In the genomic region with DNA sequence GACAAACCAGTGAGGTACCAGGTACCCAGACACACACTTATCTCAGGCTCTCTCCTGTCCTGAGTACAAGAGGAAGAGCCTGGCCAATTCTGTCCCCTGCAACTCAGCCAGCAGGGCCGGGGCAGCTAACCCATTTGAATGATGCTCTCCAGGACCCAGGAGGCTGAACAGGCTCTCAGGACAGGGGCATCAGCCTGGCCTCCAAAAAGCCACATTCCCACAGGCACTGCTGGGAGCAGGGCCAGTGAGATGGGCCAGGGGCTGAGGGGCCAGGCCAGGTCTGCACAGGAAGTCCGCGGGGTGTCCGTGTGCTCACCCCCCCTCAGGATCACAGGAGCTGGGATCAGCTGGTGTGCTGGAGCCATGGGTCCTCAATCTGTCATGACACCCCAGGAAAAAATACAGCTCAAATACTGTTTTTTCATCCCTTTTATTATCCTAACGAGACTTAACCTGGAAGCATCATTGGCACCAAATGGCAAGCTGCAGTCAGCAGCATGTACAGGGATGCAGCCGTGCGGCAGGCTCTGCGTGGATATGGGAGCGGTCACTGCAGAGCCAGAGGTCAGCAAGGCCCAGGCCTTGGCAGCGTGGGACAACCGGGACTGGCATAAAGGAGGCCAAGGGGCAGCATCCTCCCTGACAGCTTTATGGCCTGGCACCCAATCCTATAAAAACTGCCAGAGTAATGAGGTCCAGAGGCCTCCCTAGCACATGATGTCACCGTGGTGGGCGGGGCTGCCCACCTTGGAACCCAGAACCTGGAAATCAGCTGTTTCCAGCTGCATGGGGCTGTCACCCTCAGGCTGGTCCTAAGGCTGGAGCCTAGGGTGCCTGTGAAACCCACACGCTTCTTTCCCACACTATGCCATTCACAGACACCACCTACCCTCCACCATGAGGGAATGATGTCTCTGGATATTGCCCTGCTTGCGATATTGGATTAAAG, we compare ENCODE assay signal across 17 cellular contexts.
"Had no signal": no experiment of that assay in that cellular context is flagged by ENCODE, and none has a peak within 500 bp of the region (broad histone marks: within the 10 kb centered on the region; RNA-seq: fewer than 3 reads in every experiment).

No MANE protein-coding gene starts in this region.

- DNase-seq: effector memory CD8-positive, alpha-beta T cell; foreskin keratinocyte; kidney glomerular epithelial cell; left lung; mesendoderm; naive B cell; posterior cingulate gyrus; stimulated activated CD4-positive, alpha-beta T cell treated with anti-CD3 and anti-CD28 coated beads, Interleukin-2, amount 100 ng/mL, for 48 hours; stimulated activated naive CD4-positive, alpha-beta T cell treated with Interleukin-2 at 50 U/mL for 16 hours had no signal

- H3K4me3 ChIP-seq: left lung, lung, right atrium auricular region, smooth muscle cell, tibial artery, upper lobe of left lung, vagina had no signal

- H3K36me3 Mint-ChIP-seq: naive B cell had no signal

- H3K27ac Mint-ChIP-seq: dendritic cell treated with granulocyte-macrophage colony-stimulating factor and Interleukin-4, amounts not matched to agents 40 ng/mL and 50 ng/mL, for 4 days; effector memory CD8-positive, alpha-beta T cell; naive B cell had no signal

- H3K9me3 Mint-ChIP-seq: dendritic cell treated with granulocyte-macrophage colony-stimulating factor and Interleukin-4, amounts not matched to agents 40 ng/mL and 50 ng/mL, for 4 days; effector memory CD8-positive, alpha-beta T cell; naive B cell; nephron had no signal

- H3K27ac ChIP-seq: foreskin keratinocyte, left lung, right atrium auricular region, upper lobe of left lung, vagina had no signal

- H3K36me3 ChIP-seq: left lung, right atrium auricular region, tibial artery, upper lobe of left lung, vagina had no signal

- ATAC-seq: effector memory CD8-positive, alpha-beta T cell; foreskin keratinocyte; left lung had no signal

- H3K4me3 Mint-ChIP-seq: dendritic cell treated with granulocyte-macrophage colony-stimulating factor and Interleukin-4, amounts not matched to agents 40 ng/mL and 50 ng/mL, for 4 days; effector memory CD8-positive, alpha-beta T cell; naive B cell had no signal

- H3K9me3 ChIP-seq: left lung, right atrium auricular region, tibial artery, upper lobe of left lung, vagina had no signal

- H3K4me1 ChIP-seq: foreskin keratinocyte, vagina had no signal

- H3K4me1 Mint-ChIP-seq: naive B cell had no signal

- H3K27me3 ChIP-seq: foreskin keratinocyte, right atrium auricular region, tibial artery, upper lobe of left lung, vagina had no signal
